ENCODE assay signal across 5 cellular contexts in genomic region chr3:48007361-48007760, GRCh38. TPM values are rescaled to one million over a fixed set of nuclear protein-coding genes. Genes with fewer than 3 reads are reported as not detected.
A peak's percentile ranks its signal among the peaks of the same experiment; 100 is the strongest.
DNase-seq lines count a peak whose midpoint lies in the region; ATAC-seq and TF ChIP-seq lines count a peak whose summit lies in the region.
"Not testable (repeated sequence)": the region's sequence is repeated elsewhere in the genome, so short reads cannot be mapped to it uniquely, and the experiment has no call there.

No MANE protein-coding gene starts in this region.

- not testable (repeated sequence) for H3K36me3 ChIP-seq in HEK293 (ENCODE audit: control insufficient read depth in 2 of 2, insufficient read depth in 1 of 2, low read length in 2 of 2)
- H3K36me3 ChIP-seq in psoas muscle (ENCODE audit: insufficient read depth in 1 of 2, low read depth in 1 of 2), result peaks cover 0 to 21% of the 10 kb centered on the region in 2 donors

- not testable (repeated sequence) for H3K27ac ChIP-seq in HEK293 (ENCODE audit: extremely low read depth, low read depth, low read length)
- H3K27ac ChIP-seq in psoas muscle, result peak overlapping the region; percentile 42

- not testable (repeated sequence) for H3K27me3 ChIP-seq in psoas muscle (ENCODE audit: insufficient read depth in 3 of 3, low read length in 2 of 3)

- CTCF ChIA-PET in HEK293 (lab: Yijun Ruan, JAX), result interaction anchor here (0.6 kb wide), 1 partner anchor 18 kb away, joined by 7 read pairs; no protein-coding TSS in a partner anchor

- not testable (repeated sequence) for H3K9me3 ChIP-seq in HEK293 (ENCODE audit: control insufficient read depth, insufficient read depth, low read depth, low read length); psoas muscle

- not testable (repeated sequence) for H3K4me3 ChIP-seq in HEK293 (ENCODE audit: low read depth, low read length); psoas muscle

- 59 to 77% (median 61%) methylated on average over 6 of the region's 6 CpGs for WGBS in psoas muscle, 3 donors

- ATAC-seq in psoas muscle, result not testable (repeated sequence)

- H3K4me1 ChIP-seq in HEK293 (ENCODE audit: control insufficient read depth, insufficient read depth, low read length), result not testable (repeated sequence)
- H3K4me1 ChIP-seq in psoas muscle, result peaks cover 72% of the 10 kb centered on the region

- intact Hi-C loops in psoas muscle (cut with DNase I), result not testable (repeated sequence)

- DNase-seq in DMS 273 treated with DMSO at 0.1 percent for 48 hours (lab: John Stamatoyannopoulos, UW), result peak; percentile 13
- peak; percentile 36 to 78 for DNase-seq in NCI-H524 (lab: John Stamatoyannopoulos, UW)
- peak; percentile 79 for DNase-seq in cerebellar cortex (ENCODE audit: low spot score)
- not testable (repeated sequence) for DNase-seq in psoas muscle

- not testable (repeated sequence) for TF ChIP-seq CTCF in HEK293 (tag by site-specific recombination; IDR thresholded peaks at IDR 0.05); psoas muscle (IDR thresholded peaks at IDR 0.05)

- POLR2A ChIA-PET in HEK293 (lab: Yijun Ruan, JAX), result not testable (repeated sequence)

TF ChIP-seq in HEK293, 187 proteins besides CTCF, POLR2A, EP300 and RAD21:
- TF ChIP-seq SCRT2 (tag by site-specific recombination; IDR thresholded peaks at IDR 0.05), result 0 out of 2 replicates have a peak, but pooled peaks have one; percentile 42

RNA-seq across cellular contexts. Expression of gene MAP4, which starts 8.9 kb away (rescaled TPM):
- 1,000 to 10,000 TPM in 2 of 4 donors, 100 to 1,000 TPM in 2; 819 to 1,424 (median 998) TPM for total RNA-seq in psoas muscle
- polyA plus RNA-seq in psoas muscle, result 100 to 1,000 TPM in 2 of 3 donors, 10 to 100 TPM in 1; 85.5 to 318 (median 195) TPM
